Comparison of ENCODE assay signal across 8 cellular contexts in genomic region chr9:21558079-21558478, GRCh38.
A peak's percentile ranks its signal among the peaks of the same experiment; 100 is the strongest.
DNase-seq lines count a peak whose midpoint lies in the region; TF ChIP-seq lines count a peak whose summit lies in the region.
"Had no signal": no experiment of that assay in that cellular context is flagged by ENCODE, and none has a peak within 500 bp of the region (broad histone marks: within the 10 kb centered on the region; RNA-seq: fewer than 3 reads in every experiment).

No MANE protein-coding gene starts in this region.

- no peaks in the 10 kb centered on the region for H3K9me2 ChIP-seq in PC-9 (ENCODE audit: insufficient read depth)

- peak overlapping the region; percentile 92 for H3K4me2 ChIP-seq in PC-9

- TF ChIP-seq CTCF in PC-9 (conservative IDR thresholded peaks at IDR 0.05) (no peak), endodermal cell (conservative IDR thresholded peaks at IDR 0.05) (no peak), neural crest cell (conservative IDR thresholded peaks at IDR 0.05) (no peak), GM10248 (IDR thresholded peaks at IDR 0.05; ENCODE audit: control extremely low read depth, extremely low read depth, low read depth, missing control alignments) (no peak)

- H4K20me1 ChIP-seq in PC-9 (ENCODE audit: insufficient read depth), result peaks cover 11% of the 10 kb centered on the region

- CTCF ChIA-PET in PC-9 (lab: Charles Lee), result no interaction called here
- CTCF ChIA-PET in GM10248 (lab: Yijun Ruan, JAX), result interaction anchor here (0.9 kb wide), 1 partner anchor 153 kb away, joined by 3 read pairs; no protein-coding TSS in a partner anchor

- peak overlapping the region; percentile 77 for H3K27ac ChIP-seq in PC-9
- no peak overlapping the region for H3K27ac ChIP-seq in endodermal cell (ENCODE audit: low read depth, low read length)
- no peak overlapping the region for H3K27ac ChIP-seq in SJCRH30

- DNase-seq in EH (ENCODE audit: low read depth), result peak; percentile 10
- no peak for DNase-seq in PC-9
- DNase-seq in endodermal cell, result no peak
- DNase-seq in neural crest cell (ENCODE audit: low read depth, low spot score), result no peak
- no peak for DNase-seq in superior temporal gyrus (ENCODE audit: extremely low spot score)
- no peak for DNase-seq in GM10248 (ENCODE audit: extremely low spot score)
- DNase-seq in SJCRH30, result no peak
- DNase-seq: activated gamma-delta T cell treated with Interleukin-2 at 50 U/mL for 16 hours had no signal

- H3K36me3 ChIP-seq in PC-9 (ENCODE audit: low read depth) (no peaks in the 10 kb centered on the region), endodermal cell (ENCODE audit: control insufficient read depth, insufficient read depth, low read length) (no peaks in the 10 kb centered on the region), SJCRH30 (no peaks in the 10 kb centered on the region)

- BruUV-seq in PC-9 (replicated peaks; lab: Mats Ljungman, UMichigan), result no TSS peak

- WGBS in endodermal cell (ENCODE audit: insufficient coverage in 1 of 2, insufficient read length in 1 of 2), 2 experiments, result 35% methylated on average over 1 of the region's 1 CpG; no CpG with 5 or more reads in 1 of the 2 experiments

- H3K36me3 Mint-ChIP-seq in endodermal cell (ENCODE audit: low read depth) (no peaks in the 10 kb centered on the region), neural crest cell (ENCODE audit: low read depth) (no peaks in the 10 kb centered on the region)

- no peak overlapping the region for H3K27ac Mint-ChIP-seq in endodermal cell
- H3K27ac Mint-ChIP-seq in neural crest cell (ENCODE audit: unreplicated experiment), result no peak overlapping the region

- no peaks in the 10 kb centered on the region for H3K9me3 ChIP-seq in PC-9 (ENCODE audit: insufficient read depth, low read depth)
- no peaks in the 10 kb centered on the region for H3K9me3 ChIP-seq in endodermal cell (ENCODE audit: control insufficient read depth, low read length)
- no peaks in the 10 kb centered on the region for H3K9me3 ChIP-seq in SJCRH30 (replicated peaks)

- intact Hi-C loops in PC-9 (cut with micrococcal nuclease; ENCODE audit: unreplicated experiment), result loop anchor here (2.0 to 10.0 kb wide), 4 partner anchors 34 to 233 kb away; no protein-coding TSS in a partner anchor

- H3K4me1 ChIP-seq in PC-9 (replicated peaks; ENCODE audit: insufficient read depth) (peaks cover 9% of the 10 kb centered on the region; the same call in 1 of the 2 replicates), endodermal cell (ENCODE audit: control insufficient read depth, insufficient read depth, low read length) (no peaks in the 10 kb centered on the region), SJCRH30 (no peaks in the 10 kb centered on the region)

- H3K27me3 ChIP-seq in PC-9 (ENCODE audit: insufficient read depth, low read depth), result no peaks in the 10 kb centered on the region
- H3K27me3 ChIP-seq in endodermal cell (ENCODE audit: control insufficient read depth, insufficient read depth, low read length, poor library complexity, severe bottlenecking), result peaks cover 10% of the 10 kb centered on the region
- H3K27me3 ChIP-seq in SJCRH30, result no peaks in the 10 kb centered on the region

- peak overlapping the region; percentile 50 for H3K9ac ChIP-seq in endodermal cell (ENCODE audit: extremely low read depth, low read length, poor library complexity, severe bottlenecking)

- peaks cover 7% of the 10 kb centered on the region; the same call in 1 of the 2 replicates for H3F3A ChIP-seq in PC-9 (ENCODE audit: insufficient read depth, low read depth)

- H2AFZ ChIP-seq in PC-9, result no peak overlapping the region

- H3K9me3 Mint-ChIP-seq in endodermal cell (no peaks in the 10 kb centered on the region), neural crest cell (no peaks in the 10 kb centered on the region)

- H3K4me3 Mint-ChIP-seq in endodermal cell (peak overlapping the region; percentile 75), neural crest cell (peak overlapping the region; percentile 90)

- H3K4me1 Mint-ChIP-seq in endodermal cell (peaks cover 29% of the 10 kb centered on the region), neural crest cell (peaks cover 6% of the 10 kb centered on the region)

- H3K4me3 ChIP-seq in PC-9, result peak overlapping the region; percentile 80
- H3K4me3 ChIP-seq in endodermal cell (ENCODE audit: low read length), result peak overlapping the region; percentile 93
- H3K4me3 ChIP-seq in SJCRH30, result no peak overlapping the region

- peaks cover 65% of the 10 kb centered on the region for H3K79me2 ChIP-seq in PC-9 (ENCODE audit: low read depth)

- peaks cover 6% of the 10 kb centered on the region for H3K27me3 Mint-ChIP-seq in endodermal cell (ENCODE audit: insufficient read depth)
- H3K27me3 Mint-ChIP-seq in neural crest cell (ENCODE audit: low read depth), result peaks cover 57% of the 10 kb centered on the region

- POLR2A ChIA-PET in PC-9 (lab: Charles Lee; ENCODE audit: unreplicated experiment), result no interaction called here
- POLR2A ChIA-PET in GM10248 (lab: Yijun Ruan, JAX), result no interaction called here
